14 cellular contexts compared by ENCODE assay signal in genomic region chr5:10301266-10301665, GRCh38. TPM values are rescaled to one million over a fixed set of nuclear protein-coding genes. Genes with fewer than 3 reads are reported as not detected.
DNase-seq lines count a peak whose midpoint lies in the region; ATAC-seq, FAIRE-seq and TF ChIP-seq lines count a peak whose summit lies in the region.
"Had no signal": no experiment of that assay in that cellular context is flagged by ENCODE, and none has a peak within 500 bp of the region (broad histone marks: within the 10 kb centered on the region; RNA-seq: fewer than 3 reads in every experiment).

No MANE protein-coding gene starts in this region.

- no peak overlapping the region for H3K4me3 ChIP-seq in colonic mucosa
- no peak overlapping the region for H3K4me3 ChIP-seq in small intestine (ENCODE audit: low read depth in 1 of 2, low read length in 2 of 2)
- H3K4me3 ChIP-seq: uterus had no signal

- intact Hi-C loops in colonic mucosa (cut with DNase I), result no loop called here

- WGBS in small intestine, 3 donors, result 14 to 68% (median 40%) methylated on average over 7 of the region's 7 CpGs

- TF ChIP-seq CTCF in colonic mucosa (IDR thresholded peaks at IDR 0.05) (no peak), GM13976 (IDR thresholded peaks at IDR 0.05; ENCODE audit: borderline replicate concordance, control extremely low read depth, extremely low read depth, insufficient read depth, missing control alignments) (no peak)

- no peak overlapping the region for H3K4me3 Mint-ChIP-seq in activated T-cell treated with anti-CD3 and anti-CD28 coated beads, Interleukin-2, amount 50 U/mL, for 72 hours

- DNase-seq in NCI-H510A treated with DMSO at 0.1 percent for 48 hours (lab: John Stamatoyannopoulos, UW), result peak; percentile 62
- DNase-seq in NCI-H510A (lab: John Stamatoyannopoulos, UW), result no peak
- DNase-seq in NCI-H2196 (lab: John Stamatoyannopoulos, UW; ENCODE audit: unreplicated experiment), result peak; percentile 30
- DNase-seq in colonic mucosa, result peak; percentile 71
- peak; percentile 83 for DNase-seq in small intestine
- no peak for DNase-seq in GM13976 (ENCODE audit: low spot score)
- DNase-seq in occipital lobe (lab: John Stamatoyannopoulos, UW), result no peak
- no peak for DNase-seq in activated T-cell treated with anti-CD3 and anti-CD28 coated beads, Interleukin-2, amount 50 U/mL, for 72 hours
- DNase-seq: activated CD8-positive, alpha-beta memory T cell treated with anti-CD3 and anti-CD28 coated beads for 24 hours; activated naive CD4-positive, alpha-beta T cell; central memory CD4-positive, alpha-beta T cell; IMR-90; NCI-H1930 had no signal

- ATAC-seq in activated T-cell treated with anti-CD3 and anti-CD28 coated beads, Interleukin-2, amount 50 U/mL, for 72 hours (replicated peaks in 1 of 2), result no peak

- H3K27me3 ChIP-seq in colonic mucosa, result no peaks in the 10 kb centered on the region
- peaks cover 0 to 1% of the 10 kb centered on the region in 2 donors for H3K27me3 ChIP-seq in small intestine (ENCODE audit: control insufficient read depth in 2 of 2, insufficient read depth in 2 of 2, low read length in 2 of 2)
- H3K27me3 ChIP-seq: uterus had no signal

- H3K36me3 ChIP-seq in colonic mucosa (no peaks in the 10 kb centered on the region), small intestine (ENCODE audit: control insufficient read depth in 2 of 2, insufficient read depth in 2 of 2, low read length in 2 of 2) (no peaks in the 10 kb centered on the region)
- H3K36me3 ChIP-seq: uterus had no signal

- H3K27ac ChIP-seq in colonic mucosa, result peak overlapping the region; percentile 79
- H3K27ac ChIP-seq in small intestine (ENCODE audit: low read depth in 1 of 2, low read length in 1 of 2), result peak overlapping the region; percentile 81 to 93
- H3K27ac ChIP-seq: uterus had no signal

- H3K4me1 Mint-ChIP-seq in activated T-cell treated with anti-CD3 and anti-CD28 coated beads, Interleukin-2, amount 50 U/mL, for 72 hours (ENCODE audit: low read depth), result no peaks in the 10 kb centered on the region

- H3K4me1 ChIP-seq in colonic mucosa, result peaks cover 6% of the 10 kb centered on the region
- peaks cover 2 to 19% of the 10 kb centered on the region in 2 donors for H3K4me1 ChIP-seq in small intestine (ENCODE audit: control insufficient read depth in 2 of 2, insufficient read depth in 1 of 2, low read depth in 1 of 2, low read length in 1 of 2)
- H3K4me1 ChIP-seq: uterus had no signal

- no peaks in the 10 kb centered on the region for H3K36me3 Mint-ChIP-seq in activated T-cell treated with anti-CD3 and anti-CD28 coated beads, Interleukin-2, amount 50 U/mL, for 72 hours (ENCODE audit: insufficient read depth in 2 of 2)

- no peak overlapping the region for H3K27ac Mint-ChIP-seq in activated T-cell treated with anti-CD3 and anti-CD28 coated beads, Interleukin-2, amount 50 U/mL, for 72 hours

- H3K9me3 ChIP-seq in colonic mucosa, result no peaks in the 10 kb centered on the region
- H3K9me3 ChIP-seq in small intestine (ENCODE audit: control insufficient read depth, low read depth), result no peaks in the 10 kb centered on the region
- H3K9me3 ChIP-seq: uterus had no signal

- in situ Hi-C loops in GM13976 (cut with MboI; ENCODE audit: low sequenced_read_pairs, unreplicated experiment), result no loop called here

- no peak for FAIRE-seq in small intestine (lab: Jason Lieb, UNC)

- H3K9ac ChIP-seq in colonic mucosa (ENCODE audit: low read depth in 2 of 2, low read length in 2 of 2), result peak overlapping the region in 1 of 2 donors; percentile 73

- H3K27me3 Mint-ChIP-seq in activated T-cell treated with anti-CD3 and anti-CD28 coated beads, Interleukin-2, amount 50 U/mL, for 72 hours (ENCODE audit: low read depth), result peaks cover 16% of the 10 kb centered on the region

- H3K9me3 Mint-ChIP-seq in activated T-cell treated with anti-CD3 and anti-CD28 coated beads, Interleukin-2, amount 50 U/mL, for 72 hours, result no peaks in the 10 kb centered on the region

RNA-seq across cellular contexts. Expression of gene CMBL, which starts 6.4 kb away (rescaled TPM):
- 100 to 1,000 TPM; 123 to 186 TPM for total RNA-seq in colonic mucosa
- polyA plus RNA-seq in small intestine, result 100 to 1,000 TPM in 2 of 3 donors, 10 to 100 TPM in 1; 93.7 to 516 (median 230) TPM
- 3.9 TPM for total RNA-seq in occipital lobe
- total RNA-seq in activated T-cell treated with anti-CD3 and anti-CD28 coated beads, Interleukin-2, amount 50 U/mL, for 72 hours, result 1 to 10 TPM; 1.2 to 1.7 TPM

RNA-seq across cellular contexts. Expression of gene CCT5, which starts 51.2 kb away (rescaled TPM):
- total RNA-seq in colonic mucosa (100 to 1,000 TPM; 156 to 341 TPM), occipital lobe (271 TPM)
- 100 to 1,000 TPM; 101 to 226 (median 138) TPM for polyA plus RNA-seq in small intestine
- total RNA-seq in activated T-cell treated with anti-CD3 and anti-CD28 coated beads, Interleukin-2, amount 50 U/mL, for 72 hours, result 100 to 1,000 TPM; 179 to 218 TPM

RNA-seq across cellular contexts. Expression of gene ATPSCKMT, which starts 51.6 kb away (rescaled TPM):
- 10 to 100 TPM; 11.9 to 28.4 TPM for total RNA-seq in colonic mucosa
- 10 to 100 TPM in 1 of 3 donors, 1 to 10 TPM in 2; 7.6 to 13.7 (median 8.6) TPM for polyA plus RNA-seq in small intestine
- 44.0 TPM for total RNA-seq in occipital lobe
- total RNA-seq in activated T-cell treated with anti-CD3 and anti-CD28 coated beads, Interleukin-2, amount 50 U/mL, for 72 hours, result 10 to 100 TPM; 17.3 to 18.9 TPM

RNA-seq across cellular contexts. Expression of gene MARCHF6, which starts 52.2 kb away (rescaled TPM):
- total RNA-seq in colonic mucosa (100 to 1,000 TPM; 108 to 155 TPM), occipital lobe (245 TPM)
- polyA plus RNA-seq in small intestine, result 100 to 1,000 TPM in 1 of 3 donors, 10 to 100 TPM in 2; 39.6 to 109 (median 59.2) TPM
- total RNA-seq in activated T-cell treated with anti-CD3 and anti-CD28 coated beads, Interleukin-2, amount 50 U/mL, for 72 hours, result 100 to 1,000 TPM; 138 to 151 TPM

Comparison
In these comparisons a context has a peak if more than half of its experiments do, and no peak if none do; other contexts are left out.
1. DNase-seq: peak in NCI-H510A treated with DMSO at 0.1 percent for 48 hours (single experiment), NCI-H2196 (single experiment), colonic mucosa (single experiment) and small intestine (single experiment); none in NCI-H510A (single experiment), GM13976 (single experiment), occipital lobe (single experiment) and activated T-cell treated with anti-CD3 and anti-CD28 coated beads, Interleukin-2, amount 50 U/mL, for 72 hours (0 of 2).
2. RNA of gene CMBL, which starts 6.4 kb away (total RNA-seq): 123 to 186 TPM in colonic mucosa; 3.9 TPM in occipital lobe (single experiment) and 1.2 to 1.7 TPM in activated T-cell treated with anti-CD3 and anti-CD28 coated beads, Interleukin-2, amount 50 U/mL, for 72 hours; every median in the first group is over 10 times any median in the second.